In genomic region chr6:116015560-116015959, GRCh38 we compare ENCODE assay signal across 27 cellular contexts. TPM values are rescaled to one million over a fixed set of nuclear protein-coding genes. Genes with fewer than 3 reads are reported as not detected.
DNase-seq lines count a peak whose midpoint lies in the region; ATAC-seq, FAIRE-seq and TF ChIP-seq lines count a peak whose summit lies in the region.
"Had no signal": no experiment of that assay in that cellular context is flagged by ENCODE, and none has a peak within 500 bp of the region (broad histone marks: within the 10 kb centered on the region; RNA-seq: fewer than 3 reads in every experiment).

No MANE protein-coding gene starts in this region.

- H3K4me3 ChIP-seq in thoracic aorta: no peak overlapping the region
- H3K4me3 ChIP-seq: lower lobe of right lung, SJSA1, skin epidermis had no signal

- no peaks in the 10 kb centered on the region for H3K9me3 ChIP-seq in thoracic aorta
- H3K9me3 ChIP-seq: lower lobe of right lung, SJSA1 had no signal

- no peaks in the 10 kb centered on the region for H3K27me3 ChIP-seq in thoracic aorta (replicated peaks; ENCODE audit: insufficient read depth)
- H3K27me3 ChIP-seq: SJSA1 had no signal

- H3K27ac ChIP-seq in angular gyrus (ENCODE audit: low read depth, low read length) (peak overlapping the region; percentile 95), thoracic aorta (peak overlapping the region; percentile 42 to 67)
- H3K27ac ChIP-seq: SJSA1 had no signal

- peak; percentile 69 for FAIRE-seq in GM12891 (lab: Jason Lieb, UNC)
- FAIRE-seq: TTC549 had no signal

- TF ChIP-seq CTCF in thoracic aorta (IDR thresholded peaks at IDR 0.05): no peak

- H3K36me3 ChIP-seq in thoracic aorta: no peaks in the 10 kb centered on the region
- H3K36me3 ChIP-seq: lower lobe of right lung, SJSA1 had no signal

- peak; percentile 12 for ATAC-seq in left colon
- no peak for ATAC-seq in thoracic aorta (ENCODE audit: insufficient number of reproducible peaks, low FRiP score, low read depth)
- no peak for ATAC-seq in GM18511 (IDR thresholded peaks at IDR 0.05; ENCODE audit: unreplicated experiment)
- ATAC-seq: HCT116; lower lobe of right lung; natural killer cell treated with Interleukin-12 subunit alpha and Interleukin-12 subunit beta and Interleukin-15 and Interleukin-18, amount 100 ng/mL, for 72 hours; T-cell had no signal

- intact Hi-C loops in left colon (cut with DNase I, micrococcal nuclease) (no loop called here), head of caudate nucleus (cut with DNase I) (no loop called here)

- no peak for DNase-seq in GM12891 (ENCODE audit: insufficient read length, low spot score)
- no peak for DNase-seq in left colon
- no peak for DNase-seq in thoracic aorta (ENCODE audit: low spot score)
- no peak for DNase-seq in cerebellar cortex (ENCODE audit: low spot score)
- DNase-seq in head of caudate nucleus: no peak
- DNase-seq in activated gamma-delta T cell (lab: John Stamatoyannopoulos, UW): no peak
- DNase-seq: activated CD4-positive, alpha-beta memory T cell treated with anti-CD3 and anti-CD28 coated beads for 36 hours; activated CD4-positive, CD25-positive, alpha-beta regulatory T cell treated with anti-CD3 and anti-CD28 coated beads, Interleukin-2, amount 50 U/mL, for 72 hours; activated CD8-positive, alpha-beta memory T cell treated with anti-CD3 and anti-CD28 coated beads, Interleukin-2, amount 50 U/mL, for 4 hours; activated naive CD8-positive, alpha-beta T cell treated with anti-CD3 and anti-CD28 coated beads for 36 hours; cerebellar nuclear complex; lower lobe of right lung; NCI-H1105 treated with DMSO at 0.1 percent for 48 hours; NCI-H2029; NCI-H526 treated with DMSO at 0.1 percent for 48 hours; stimulated activated CD4-positive, alpha-beta T cell treated with anti-CD3 and anti-CD28 coated beads, Interleukin-1b, Interleukin-23, amount 100 ng/mL, for 48 hours; stimulated activated CD8-positive, alpha-beta memory T cell treated with anti-CD3 and anti-CD28 coated beads, Interleukin-4, amount 100 ng/mL, for 48 hours; T-cell had no signal

- no peak for TF ChIP-seq POLR2A in GM12891 (IDR thresholded peaks at IDR 0.05; ENCODE audit: low read depth, low read length)

- peaks cover 37 to 89% of the 10 kb centered on the region in 2 donors for H3K4me1 ChIP-seq in thoracic aorta (ENCODE audit: control insufficient read depth in 1 of 2, low read depth in 2 of 2)

TF ChIP-seq in GM12891, 5 proteins besides CTCF, POLR2A, EP300 and RAD21:
- TF ChIP-seq POLR2AphosphoS5 (IDR thresholded peaks at IDR 0.05; ENCODE audit: low read depth, low read length) (no peak), SPI1 (IDR thresholded peaks at IDR 0.05; ENCODE audit: low read depth, low read length) (no peak), POU2F2 (IDR thresholded peaks at IDR 0.05; ENCODE audit: low read depth, low read length) (no peak)

RNA-seq across cellular contexts. Expression of gene FRK, which starts 45.1 kb away (rescaled TPM):
- polyA plus RNA-seq in GM12891 (2012; ENCODE audit: low read depth, missing spikeins): 0.33 TPM
- total RNA-seq in left colon (10 to 100 TPM; 22.6 to 27.6 TPM), thoracic aorta (10 to 100 TPM; 16.0 to 20.0 TPM)
- total RNA-seq: mononuclear cell had no signal
- polyA plus RNA-seq: CD14-positive monocyte had no signal
